Comparison of ENCODE assay signal across 16 cellular contexts in genomic region chr5:75202935-75203334, GRCh38.
"Had no signal": no experiment of that assay in that cellular context is flagged by ENCODE, and none has a peak within 500 bp of the region (broad histone marks: within the 10 kb centered on the region; RNA-seq: fewer than 3 reads in every experiment).

No MANE protein-coding gene starts in this region.

- H3K27ac Mint-ChIP-seq: activated CD4-positive, alpha-beta memory T cell treated with anti-CD3 and anti-CD28 coated beads for 36 hours; activated CD8-positive, alpha-beta memory T cell treated with anti-CD3 and anti-CD28 coated beads, Interleukin-2, amount 10 ng/mL, durations not matched to agents 7 days and 5 days; activated naive CD4-positive, alpha-beta T cell treated with anti-CD3 and anti-CD28 coated beads, Interleukin-2, amount 10 ng/mL, durations not matched to agents 7 days and 5 days had no signal

- H3K9me3 Mint-ChIP-seq: activated CD4-positive, alpha-beta memory T cell treated with anti-CD3 and anti-CD28 coated beads for 36 hours; activated naive CD4-positive, alpha-beta T cell treated with anti-CD3 and anti-CD28 coated beads, Interleukin-2, amount 10 ng/mL, durations not matched to agents 7 days and 5 days had no signal

- H3K4me1 ChIP-seq: lower lobe of right lung, prostate gland had no signal

- H3K9me3 ChIP-seq: lower lobe of right lung, prostate gland had no signal

- H3K4me3 Mint-ChIP-seq: activated CD4-positive, alpha-beta memory T cell treated with anti-CD3 and anti-CD28 coated beads for 36 hours; activated CD8-positive, alpha-beta memory T cell treated with anti-CD3 and anti-CD28 coated beads, Interleukin-2, amount 10 ng/mL, durations not matched to agents 7 days and 5 days; activated naive CD4-positive, alpha-beta T cell treated with anti-CD3 and anti-CD28 coated beads, Interleukin-2, amount 10 ng/mL, durations not matched to agents 7 days and 5 days had no signal

- DNase-seq: activated CD4-positive, alpha-beta memory T cell treated with anti-CD3 and anti-CD28 coated beads for 36 hours; activated CD4-positive, alpha-beta T cell treated with anti-CD3 and anti-CD28 coated beads for 1 hour; activated CD8-positive, alpha-beta memory T cell treated with anti-CD3 and anti-CD28 coated beads, Interleukin-2, amount 10 ng/mL, durations not matched to agents 7 days and 5 days; activated naive CD4-positive, alpha-beta T cell treated with anti-CD3 and anti-CD28 coated beads, Interleukin-2, amount 10 ng/mL, durations not matched to agents 7 days and 5 days; activated T-cell treated with anti-CD3 and anti-CD28 coated beads, Interleukin-2, amount 50 U/mL, for 1 hour; foreskin fibroblast; left cardiac atrium; lower lobe of right lung; midbrain; right cardiac atrium; stimulated activated CD4-positive, alpha-beta T cell treated with anti-CD3 and anti-CD28 coated beads, Interleukin-4, amount 100 ng/mL, for 4 hours; stimulated activated naive CD8-positive, alpha-beta T cell treated with anti-CD3 and anti-CD28 coated beads, Interleukin-15, Interleukin-2, amounts not matched to agents 100 U/mL and 50 U/mL, for 24 hours; T-helper 1 cell; trophoblast cell had no signal

- ATAC-seq: activated CD8-positive, alpha-beta memory T cell treated with anti-CD3 and anti-CD28 coated beads, Interleukin-2, amount 10 ng/mL, durations not matched to agents 7 days and 5 days; left cardiac atrium; lower lobe of right lung; right cardiac atrium; stimulated activated naive CD8-positive, alpha-beta T cell treated with anti-CD3 and anti-CD28 coated beads, Interleukin-15, Interleukin-2, amounts not matched to agents 100 U/mL and 50 U/mL, for 24 hours had no signal

- H3K4me1 Mint-ChIP-seq: activated CD8-positive, alpha-beta memory T cell treated with anti-CD3 and anti-CD28 coated beads, Interleukin-2, amount 10 ng/mL, durations not matched to agents 7 days and 5 days; activated naive CD4-positive, alpha-beta T cell treated with anti-CD3 and anti-CD28 coated beads, Interleukin-2, amount 10 ng/mL, durations not matched to agents 7 days and 5 days had no signal

- H3K4me2 ChIP-seq: smooth muscle cell had no signal

- H3K36me3 ChIP-seq: lower lobe of right lung, prostate gland had no signal

- H3K4me3 ChIP-seq: lower lobe of right lung, prostate gland, smooth muscle cell had no signal

- H3K27me3 Mint-ChIP-seq: activated CD4-positive, alpha-beta memory T cell treated with anti-CD3 and anti-CD28 coated beads for 36 hours; activated CD8-positive, alpha-beta memory T cell treated with anti-CD3 and anti-CD28 coated beads, Interleukin-2, amount 10 ng/mL, durations not matched to agents 7 days and 5 days; activated naive CD4-positive, alpha-beta T cell treated with anti-CD3 and anti-CD28 coated beads, Interleukin-2, amount 10 ng/mL, durations not matched to agents 7 days and 5 days had no signal

- H3K27ac ChIP-seq: lower lobe of right lung, prostate gland had no signal

- H3K36me3 Mint-ChIP-seq: activated CD4-positive, alpha-beta memory T cell treated with anti-CD3 and anti-CD28 coated beads for 36 hours; activated CD8-positive, alpha-beta memory T cell treated with anti-CD3 and anti-CD28 coated beads, Interleukin-2, amount 10 ng/mL, durations not matched to agents 7 days and 5 days; activated naive CD4-positive, alpha-beta T cell treated with anti-CD3 and anti-CD28 coated beads, Interleukin-2, amount 10 ng/mL, durations not matched to agents 7 days and 5 days had no signal
